In the genomic region with DNA sequence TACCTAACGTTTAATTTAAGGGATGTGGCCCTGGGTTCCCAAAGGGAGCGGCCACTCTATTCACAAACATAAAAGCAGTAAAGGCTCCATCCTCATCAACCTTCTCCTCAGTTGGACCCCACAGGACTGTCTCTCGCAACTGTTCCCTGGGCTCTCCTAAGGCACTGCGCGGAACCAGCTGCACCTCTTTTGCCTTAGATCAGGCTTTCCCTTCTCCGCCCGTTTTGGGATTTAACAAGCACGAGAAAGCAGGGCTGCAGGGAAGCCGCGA, we compare ENCODE assay signal across 9 cellular contexts. TPM values are rescaled to one million over a fixed set of nuclear protein-coding genes. Genes with fewer than 3 reads are reported as not detected.
DNase-seq lines count a peak whose midpoint lies in the region; ATAC-seq and TF ChIP-seq lines count a peak whose summit lies in the region.
"Had no signal": no experiment of that assay in that cellular context is flagged by ENCODE, and none has a peak within 500 bp of the region (broad histone marks: within the 10 kb centered on the region; RNA-seq: fewer than 3 reads in every experiment).

No MANE protein-coding gene starts in this region.

- H3K4me3 ChIP-seq in AG04449 (ENCODE audit: low read depth, low read length) (peak overlapping the region; percentile 95), HFF-Myc (replicated peaks; ENCODE audit: low read depth, low read length) (peak overlapping the region; percentile 88), iPS-20b (ENCODE audit: low read length) (peak overlapping the region; percentile 90), suprapubic skin (peak overlapping the region; percentile 97)

- WGBS in suprapubic skin: 3% methylated on average over 10 of the region's 10 CpGs

- H3K9me3 ChIP-seq in iPS-20b (ENCODE audit: insufficient read depth, low read depth, low read length) (no peaks in the 10 kb centered on the region), suprapubic skin (no peaks in the 10 kb centered on the region)

- peak; percentile 4 for ATAC-seq in activated naive CD8-positive, alpha-beta T cell treated with anti-CD3 and anti-CD28 coated beads, Interleukin-2, amount 10 ng/mL, durations not matched to agents 7 days and 5 days (ENCODE audit: low read depth)

- H3K4me3 Mint-ChIP-seq in activated naive CD8-positive, alpha-beta T cell treated with anti-CD3 and anti-CD28 coated beads, Interleukin-2, amount 10 ng/mL, durations not matched to agents 7 days and 5 days: peak overlapping the region; percentile 96

- peaks cover 8% of the 10 kb centered on the region for H3K36me3 Mint-ChIP-seq in activated naive CD8-positive, alpha-beta T cell treated with anti-CD3 and anti-CD28 coated beads, Interleukin-2, amount 10 ng/mL, durations not matched to agents 7 days and 5 days

- H3K27me3 ChIP-seq in iPS-20b (ENCODE audit: insufficient read depth, low read length) (no peaks in the 10 kb centered on the region), suprapubic skin (no peaks in the 10 kb centered on the region)

- peak overlapping the region; percentile 95 for H3K27ac Mint-ChIP-seq in activated naive CD8-positive, alpha-beta T cell treated with anti-CD3 and anti-CD28 coated beads, Interleukin-2, amount 10 ng/mL, durations not matched to agents 7 days and 5 days

- H3K27ac ChIP-seq in iPS-20b (ENCODE audit: low read length) (peak overlapping the region; percentile 89), suprapubic skin (peak overlapping the region; percentile 89)

- no peak for TF ChIP-seq EP300 in suprapubic skin (IDR thresholded peaks at IDR 0.05)

- POLR2A ChIA-PET in AG04449 (lab: Yijun Ruan, JAX): interaction anchor here (0.7 to 1.5 kb wide), 5 partner anchors 35 to 185 kb away, joined by 3 to 7 read pairs (median 3); a partner anchor contains a TSS
- POLR2A ChIA-PET in activated naive CD8-positive, alpha-beta T cell treated with anti-CD3 and anti-CD28 coated beads, Interleukin-2, amount 10 ng/mL, durations not matched to agents 7 days and 5 days (lab: Charles Lee): interaction anchor here (0.6 to 2.4 kb wide), 7 partner anchors 16 to 104 kb away, joined by 3 to 23 read pairs (median 4); a partner anchor contains a TSS

- peaks cover 16% of the 10 kb centered on the region for H3K36me3 ChIP-seq in iPS-20b (ENCODE audit: insufficient read depth, low read depth, low read length)
- H3K36me3 ChIP-seq in suprapubic skin: no peaks in the 10 kb centered on the region

- DNase-seq in AG04449 (ENCODE audit: low read depth, low spot score): no peak
- DNase-seq in HFF-Myc (ENCODE audit: extremely low read depth, low read depth): no peak
- no peak for DNase-seq in activated naive CD8-positive, alpha-beta T cell treated with anti-CD3 and anti-CD28 coated beads, Interleukin-2, amount 10 ng/mL, durations not matched to agents 7 days and 5 days
- DNase-seq in suprapubic skin (ENCODE audit: low spot score in 2 of 2): no peak
- DNase-seq in medulla oblongata (ENCODE audit: extremely low spot score): no peak
- no peak for DNase-seq in effector CD8-positive, alpha-beta T cell (lab: John Stamatoyannopoulos, UW)
- DNase-seq in GM20000 (ENCODE audit: low spot score): no peak

- H3K4me1 ChIP-seq in iPS-20b (ENCODE audit: insufficient read depth, low read length) (peaks cover 3% of the 10 kb centered on the region; the same call in 1 of the 2 replicates), suprapubic skin (peaks cover 29% of the 10 kb centered on the region)

- TF ChIP-seq POLR2A in suprapubic skin (IDR thresholded peaks at IDR 0.05): no peak

- no peaks in the 10 kb centered on the region for H3K9me3 Mint-ChIP-seq in activated naive CD8-positive, alpha-beta T cell treated with anti-CD3 and anti-CD28 coated beads, Interleukin-2, amount 10 ng/mL, durations not matched to agents 7 days and 5 days

- CTCF ChIA-PET in AG04449 (lab: Yijun Ruan, JAX): interaction anchor here (1.0 to 1.6 kb wide), 4 partner anchors 9 to 199 kb away, joined by 3 to 4 read pairs (median 3); no protein-coding TSS in a partner anchor

- H3K27me3 Mint-ChIP-seq in activated naive CD8-positive, alpha-beta T cell treated with anti-CD3 and anti-CD28 coated beads, Interleukin-2, amount 10 ng/mL, durations not matched to agents 7 days and 5 days: no peaks in the 10 kb centered on the region

- TF ChIP-seq CTCF in AG04449 (IDR thresholded peaks at IDR 0.05; ENCODE audit: insufficient read depth, low read length, missing control alignments) (no peak), HFF-Myc (IDR thresholded peaks at IDR 0.05; ENCODE audit: low read depth, low read length, missing control alignments) (no peak), suprapubic skin (IDR thresholded peaks at IDR 0.05) (no peak), GM20000 (IDR thresholded peaks at IDR 0.05; ENCODE audit: extremely low read depth, missing control alignments) (no peak)

- H3K9ac ChIP-seq in iPS-20b (ENCODE audit: low read depth, low read length): peak overlapping the region; percentile 99

- peaks cover 24% of the 10 kb centered on the region for H3K4me1 Mint-ChIP-seq in activated naive CD8-positive, alpha-beta T cell treated with anti-CD3 and anti-CD28 coated beads, Interleukin-2, amount 10 ng/mL, durations not matched to agents 7 days and 5 days

RNA-seq across cellular contexts. Expression of a gene that starts 0.7 kb away (rescaled TPM):
- 10 to 100 TPM; 58.6 to 61.1 TPM for total RNA-seq in activated naive CD8-positive, alpha-beta T cell treated with anti-CD3 and anti-CD28 coated beads, Interleukin-2, amount 10 ng/mL, durations not matched to agents 7 days and 5 days
- total RNA-seq in suprapubic skin: 10 to 100 TPM; 14.4 to 37.2 (median 28.5) TPM

RNA-seq across cellular contexts. Expression of a gene that starts 38.1 kb away (rescaled TPM):
- total RNA-seq in activated naive CD8-positive, alpha-beta T cell treated with anti-CD3 and anti-CD28 coated beads, Interleukin-2, amount 10 ng/mL, durations not matched to agents 7 days and 5 days: not detected
- not detected for total RNA-seq in suprapubic skin
- total RNA-seq: pulmonary artery endothelial cell had no signal

RNA-seq across cellular contexts. Expression of a gene that starts 56.1 kb away (rescaled TPM):
- 10 to 100 TPM; 98.1 to 99.8 TPM for total RNA-seq in activated naive CD8-positive, alpha-beta T cell treated with anti-CD3 and anti-CD28 coated beads, Interleukin-2, amount 10 ng/mL, durations not matched to agents 7 days and 5 days
- total RNA-seq in suprapubic skin: 100 to 1,000 TPM in 1 of 4 donors, 10 to 100 TPM in 3; 53.5 to 100 (median 69.7) TPM
